ENCODE assay signal across 17 cellular contexts in the genomic region with DNA sequence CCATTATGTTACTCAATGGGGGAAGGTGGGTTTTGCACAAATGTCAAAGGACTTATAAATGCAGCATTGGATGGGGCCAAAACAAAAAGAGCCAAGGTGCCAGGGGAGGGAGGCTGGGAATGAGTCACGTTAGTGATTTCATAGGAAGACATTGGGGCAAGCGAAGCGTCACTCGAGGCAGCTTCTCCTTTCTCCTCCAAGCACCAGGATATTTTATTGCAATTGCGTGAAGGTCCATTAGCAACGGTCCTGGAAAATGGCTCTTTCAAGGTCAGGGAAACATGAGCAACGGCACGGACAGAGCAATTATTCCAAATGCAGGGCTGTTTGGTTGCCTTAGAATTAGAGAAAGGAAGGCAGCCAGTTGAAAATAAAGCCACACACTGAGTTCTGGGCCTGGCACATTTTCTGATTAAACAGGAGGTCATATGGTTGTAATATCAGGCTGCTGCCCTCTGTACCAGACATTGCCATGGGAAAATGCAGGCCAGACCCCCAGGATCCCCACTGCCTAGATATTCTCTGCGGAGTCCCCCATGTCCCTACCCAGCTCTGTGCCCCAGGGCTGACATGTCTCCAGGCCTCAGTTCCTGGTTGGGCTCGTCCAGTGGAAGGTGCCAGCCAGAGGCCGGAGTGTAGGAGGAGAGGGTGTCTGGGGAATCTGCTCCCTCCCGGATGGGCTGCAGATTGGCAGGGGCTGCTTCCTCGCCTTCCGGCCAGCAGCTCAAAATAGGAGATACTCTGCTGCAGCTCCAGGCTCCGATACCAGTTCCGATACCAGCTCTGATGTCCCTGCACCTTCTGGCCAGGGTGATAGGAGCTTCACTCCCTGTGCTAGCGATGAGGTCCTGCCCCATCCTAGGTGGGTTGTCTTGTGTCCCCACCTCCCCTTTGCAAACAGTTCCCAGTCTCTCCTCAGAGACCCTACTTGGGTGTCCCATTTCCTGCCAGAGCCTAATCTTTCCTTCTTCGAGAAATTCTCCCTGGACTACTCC.
DNase-seq lines count a peak whose midpoint lies in the region; ATAC-seq and TF ChIP-seq lines count a peak whose summit lies in the region.
"Had no signal": no experiment of that assay in that cellular context is flagged by ENCODE, and none has a peak within 500 bp of the region (broad histone marks: within the 10 kb centered on the region; RNA-seq: fewer than 3 reads in every experiment).

No MANE protein-coding gene starts in this region.

- H3K4me2 ChIP-seq in neural progenitor cell, result peak overlapping the region; percentile 49

- H3K4me3 ChIP-seq in neural progenitor cell, result no peak overlapping the region
- H3K4me3 ChIP-seq in thyroid gland (replicated peaks in 1 of 3), result no peak overlapping the region
- no peak overlapping the region for H3K4me3 ChIP-seq in H7 (ENCODE audit: insufficient read depth, low read depth, low read length)
- H3K4me3 ChIP-seq: lung had no signal

- no peaks in the 10 kb centered on the region for H3K36me3 Mint-ChIP-seq in neural progenitor cell
- H3K36me3 Mint-ChIP-seq in T-helper 17 cell (ENCODE audit: low read depth), result peaks cover 7% of the 10 kb centered on the region
- H3K36me3 Mint-ChIP-seq: naive B cell had no signal

- H3K27ac Mint-ChIP-seq in neural progenitor cell (no peak overlapping the region), T-helper 17 cell (no peak overlapping the region)
- H3K27ac Mint-ChIP-seq: activated CD4-positive, alpha-beta T cell treated with anti-CD3 and anti-CD28 coated beads, Interleukin-2, amount 10 ng/mL, durations not matched to agents 24 days and 14 days; CD4-positive, alpha-beta T cell; naive B cell had no signal

- peak; percentile 84 to 92 for ATAC-seq in left cardiac atrium
- no peak for ATAC-seq in T-helper 17 cell
- ATAC-seq: foreskin keratinocyte had no signal

- H2AFZ ChIP-seq in neural progenitor cell (replicated peaks), result no peak overlapping the region

- H3K9me3 Mint-ChIP-seq in neural progenitor cell, result no peaks in the 10 kb centered on the region
- H3K9me3 Mint-ChIP-seq: activated CD4-positive, alpha-beta T cell treated with anti-CD3 and anti-CD28 coated beads, Interleukin-2, amount 10 ng/mL, durations not matched to agents 24 days and 14 days; CD4-positive, alpha-beta T cell had no signal

- no peaks in the 10 kb centered on the region for H4K20me1 ChIP-seq in neural progenitor cell (ENCODE audit: low read depth)

- no peaks in the 10 kb centered on the region for H3K79me2 ChIP-seq in neural progenitor cell (ENCODE audit: low read depth)

- H3K9ac ChIP-seq in neural progenitor cell, result no peak overlapping the region

- H3K9me3 ChIP-seq in neural progenitor cell (ENCODE audit: low read depth), result no peaks in the 10 kb centered on the region
- H3K9me3 ChIP-seq in thyroid gland, result no peaks in the 10 kb centered on the region
- no peaks in the 10 kb centered on the region for H3K9me3 ChIP-seq in T-helper 17 cell (ENCODE audit: control insufficient read depth, low read length, poor library complexity, severe bottlenecking)

- H3K27ac ChIP-seq in neural progenitor cell (no peak overlapping the region), thyroid gland (no peak overlapping the region)
- H3K27ac ChIP-seq: foreskin keratinocyte had no signal

- H3K4me1 ChIP-seq in neural progenitor cell (peaks cover 13% of the 10 kb centered on the region), thyroid gland (no peaks in the 10 kb centered on the region)
- H3K4me1 ChIP-seq: foreskin keratinocyte had no signal

- 78 to 88% methylated on average over 16 to 18 of the region's 18 CpGs for WGBS in thyroid gland, 2 donors

- H3K36me3 ChIP-seq in neural progenitor cell (no peaks in the 10 kb centered on the region), thyroid gland (no peaks in the 10 kb centered on the region), H7 (replicated peaks; ENCODE audit: control insufficient read depth, insufficient read depth, low read length) (no peaks in the 10 kb centered on the region)

- intact Hi-C loops in left cardiac atrium (cut with DNase I), result no loop called here
- intact Hi-C loops in thyroid gland (cut with DNase I), result no loop called here

- TF ChIP-seq CTCF in neural progenitor cell (IDR thresholded peaks at IDR 0.05) (no peak), thyroid gland (IDR thresholded peaks at IDR 0.05) (no peak)

- no peaks in the 10 kb centered on the region for H3K27me3 ChIP-seq in neural progenitor cell
- H3K27me3 ChIP-seq in thyroid gland, result no peaks in the 10 kb centered on the region
- H3K27me3 ChIP-seq in H7 (ENCODE audit: control insufficient read depth, insufficient read depth, low read length), result no peaks in the 10 kb centered on the region; the same call in 1 of the 2 replicates

- peaks cover 11% of the 10 kb centered on the region for H3F3A ChIP-seq in neural progenitor cell (ENCODE audit: low read depth)

- H3K4me1 Mint-ChIP-seq in neural progenitor cell, result peaks cover 29% of the 10 kb centered on the region
- H3K4me1 Mint-ChIP-seq in T-helper 17 cell, result peaks cover 1% of the 10 kb centered on the region
- H3K4me1 Mint-ChIP-seq: activated CD4-positive, alpha-beta T cell treated with anti-CD3 and anti-CD28 coated beads, Interleukin-2, amount 10 ng/mL, durations not matched to agents 24 days and 14 days; naive B cell had no signal

- peak; percentile 74 for DNase-seq in G401 (ENCODE audit: low spot score)
- DNase-seq in cerebellar cortex (ENCODE audit: low spot score), result peak; percentile 70
- peak; percentile 63 for DNase-seq in left cardiac atrium
- no peak for DNase-seq in neural progenitor cell (ENCODE audit: low spot score)
- no peak for DNase-seq in thyroid gland
- DNase-seq in H7, result no peak
- DNase-seq in activated CD4-positive, CD25-positive, alpha-beta regulatory T cell treated with anti-CD3 and anti-CD28 coated beads, Interleukin-2, amount 50 U/mL, for 72 hours, result no peak
- DNase-seq in T-helper 17 cell, result no peak
- DNase-seq: activated CD4-positive, alpha-beta T cell treated with anti-CD3 and anti-CD28 coated beads, Interleukin-2, amount 10 ng/mL, durations not matched to agents 24 days and 14 days; activated naive CD4-positive, alpha-beta T cell treated with Interleukin-2 at 50 U/mL for 16 hours; aorta; CD4-positive, alpha-beta T cell; DMS79 treated with DMSO at 0.1 percent for 48 hours; foreskin keratinocyte; naive B cell; stimulated activated naive CD4-positive, alpha-beta T cell treated with Interleukin-2 at 50 U/mL for 16 hours had no signal

- H3K27me3 Mint-ChIP-seq in neural progenitor cell (ENCODE audit: insufficient read depth, low read depth) (peaks cover 7% of the 10 kb centered on the region), T-helper 17 cell (peaks cover 57% of the 10 kb centered on the region)

- H3K4me3 Mint-ChIP-seq in neural progenitor cell (peak overlapping the region; percentile 49), T-helper 17 cell (no peak overlapping the region)
- H3K4me3 Mint-ChIP-seq: activated CD4-positive, alpha-beta T cell treated with anti-CD3 and anti-CD28 coated beads, Interleukin-2, amount 10 ng/mL, durations not matched to agents 24 days and 14 days; CD4-positive, alpha-beta T cell; naive B cell had no signal

- TF ChIP-seq POLR2A in thyroid gland (IDR thresholded peaks at IDR 0.05), result no peak

- in situ Hi-C loops in G401 (cut with HindIII; ENCODE audit: low sequenced_read_pairs), result no loop called here

Comparison
In these comparisons a context has a peak if more than half of its experiments do, and no peak if none do; other contexts are left out.
1. DNase-seq: peak in G401 (single experiment), cerebellar cortex (single experiment) and left cardiac atrium (single experiment); none in neural progenitor cell (single experiment), thyroid gland (0 of 2), H7 (single experiment), activated CD4-positive, CD25-positive, alpha-beta regulatory T cell treated with anti-CD3 and anti-CD28 coated beads, Interleukin-2, amount 50 U/mL, for 72 hours (single experiment) and T-helper 17 cell (0 of 3).